8 cellular contexts compared by ENCODE assay signal in the genomic region with DNA sequence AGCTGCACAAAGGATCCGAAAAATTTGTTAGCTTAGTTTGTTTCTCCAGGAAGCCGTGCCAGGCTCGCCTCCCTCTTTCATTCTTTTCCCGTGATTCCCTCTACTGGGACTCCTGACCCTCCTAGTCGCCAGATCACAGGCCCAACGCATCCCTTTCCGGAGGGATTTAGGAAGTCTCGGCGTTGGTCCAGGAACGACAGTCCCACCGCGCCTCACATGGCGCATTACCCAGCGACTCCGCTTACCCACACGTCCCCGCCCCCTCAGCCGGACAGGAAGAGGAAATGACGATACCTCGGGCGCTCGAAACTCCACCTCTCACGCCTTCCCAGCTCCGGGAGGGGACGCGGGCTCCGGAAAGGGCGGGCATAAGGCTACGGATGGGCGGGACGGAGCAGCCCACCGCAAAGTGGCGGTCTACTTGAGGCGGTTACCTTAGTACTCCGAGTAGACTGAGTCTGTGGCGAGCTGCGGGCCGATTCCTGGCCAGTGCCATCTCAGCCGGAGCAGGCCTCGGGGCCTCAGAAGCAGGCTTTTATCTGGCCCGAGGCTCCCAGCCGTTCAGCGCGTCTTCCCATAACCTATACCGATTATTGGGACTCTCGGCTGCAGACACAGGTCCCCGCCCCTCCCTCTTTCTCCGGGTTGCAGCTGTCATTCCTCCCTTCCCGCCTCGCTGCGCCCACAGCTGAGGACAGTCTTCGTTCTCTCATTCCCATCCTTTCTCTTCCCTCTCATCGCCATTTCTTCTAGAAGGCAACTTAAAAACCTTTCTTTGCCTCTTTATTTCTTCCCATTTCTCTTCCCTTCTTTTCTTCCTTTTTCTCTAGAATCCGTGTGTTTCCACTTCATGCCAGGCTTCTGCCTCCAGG. TPM values are rescaled to one million over a fixed set of nuclear protein-coding genes. Genes with fewer than 3 reads are reported as not detected.
DNase-seq lines count a peak whose midpoint lies in the region; ATAC-seq and TF ChIP-seq lines count a peak whose summit lies in the region.

A gene with protein sequence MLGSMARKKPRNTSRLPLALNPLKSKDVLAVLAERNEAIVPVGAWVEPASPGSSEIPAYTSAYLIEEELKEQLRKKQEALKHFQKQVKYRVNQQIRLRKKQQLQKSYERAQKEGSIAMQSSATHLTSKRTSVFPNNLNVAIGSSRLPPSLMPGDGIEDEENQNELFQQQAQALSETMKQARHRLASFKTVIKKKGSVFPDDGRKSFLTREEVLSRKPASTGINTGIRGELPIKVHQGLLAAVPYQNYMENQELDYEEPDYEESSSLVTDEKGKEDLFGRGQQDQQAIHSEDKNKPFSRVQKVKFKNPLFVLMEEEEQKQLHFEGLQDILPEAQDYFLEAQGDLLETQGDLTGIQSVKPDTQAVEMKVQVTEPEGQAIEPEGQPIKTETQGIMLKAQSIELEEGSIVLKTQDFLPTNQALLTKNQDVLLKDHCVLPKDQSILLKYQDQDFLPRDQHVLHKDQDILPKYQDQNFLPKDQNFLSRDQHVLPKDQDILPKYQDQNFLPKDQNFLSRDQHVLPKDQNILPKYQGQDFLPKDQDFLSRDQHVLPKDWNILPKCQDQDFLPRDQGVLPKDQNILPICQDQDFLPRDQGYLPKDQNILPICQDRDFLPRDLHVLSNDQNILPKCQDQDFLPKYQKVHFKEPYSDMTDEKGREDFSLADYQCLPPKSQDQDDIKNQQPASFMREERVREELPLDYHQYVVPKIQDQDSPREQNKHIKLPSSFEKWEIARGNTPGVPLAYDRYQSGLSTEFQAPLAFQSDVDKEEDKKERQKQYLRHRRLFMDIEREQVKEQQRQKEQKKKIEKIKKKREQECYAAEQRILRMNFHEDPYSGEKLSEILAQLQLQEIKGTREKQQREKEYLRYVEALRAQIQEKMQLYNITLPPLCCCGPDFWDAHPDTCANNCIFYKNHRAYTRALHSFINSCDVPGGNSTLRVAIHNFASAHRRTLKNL (plus strand): TSS at position 450 of the 872 bp plus-strand sequence. CDS start 531 bp downstream, outside the sequence.

- no peaks in the 10 kb centered on the region for H3F3A ChIP-seq in PC-3 (ENCODE audit: low read length, unreplicated experiment)

- BruUV-seq in PC-3 (replicated peaks; lab: Mats Ljungman, UMichigan): TSS peak; percentile 71

- ATAC-seq in GM21619 (IDR thresholded peaks at IDR 0.05; ENCODE audit: unreplicated experiment) (peak; percentile 99), PC-3 (peak; percentile 97)
- ATAC-seq in activated T-cell treated with anti-CD3 and anti-CD28 coated beads, Interleukin-2, amount 50 U/mL, for 4 hours: peak; percentile 99 to 100

- peak in 3 of 4 donors; percentile 68 to 84 (median 79) for TF ChIP-seq POLR2A in esophagus squamous epithelium (IDR thresholded peaks at IDR 0.05)

- H3K4me3 ChIP-seq in Jurkat, Clone E6-1 (ENCODE audit: low read length): peak within 1 kb of the TSS; percentile 81
- H3K4me3 ChIP-seq in PC-3 (ENCODE audit: low read length) (peak within 1 kb of the TSS; percentile 76), esophagus squamous epithelium (peak within 1 kb of the TSS; percentile 44 to 73 (median 66)), muscle layer of duodenum (ENCODE audit: low read depth in 1 of 2, low read length in 2 of 2) (peak within 1 kb of the TSS; percentile 73 to 82)

- POLR2A ChIA-PET in PC-3 (lab: Charles Lee; ENCODE audit: unreplicated experiment): interaction anchor here (0.6 to 1.4 kb wide), 6 partner anchors 38 to 78 kb away, joined by 3 to 10 read pairs (median 6); no protein-coding TSS in a partner anchor

- H3K27me3 Mint-ChIP-seq in activated T-cell treated with anti-CD3 and anti-CD28 coated beads, Interleukin-2, amount 50 U/mL, for 4 hours (ENCODE audit: low read depth): no peaks in the 10 kb centered on the region

- H3K36me3 Mint-ChIP-seq in activated T-cell treated with anti-CD3 and anti-CD28 coated beads, Interleukin-2, amount 50 U/mL, for 4 hours (ENCODE audit: insufficient read depth): no peaks in the 10 kb centered on the region

- H3K9me3 ChIP-seq in PC-3 (ENCODE audit: low read length) (no peaks in the 10 kb centered on the region), esophagus squamous epithelium (no peaks in the 10 kb centered on the region), muscle layer of duodenum (ENCODE audit: control insufficient read depth in 1 of 2, low read length in 2 of 2) (no peaks in the 10 kb centered on the region)

- DNase-seq in DMS153 treated with DMSO at 0.1 percent for 48 hours (lab: John Stamatoyannopoulos, UW; ENCODE audit: unreplicated experiment) (peak; percentile 92), PC-3 (peak; percentile 99), esophagus squamous epithelium (lab: John Stamatoyannopoulos, UW) (peak; percentile 88)
- peak; percentile 98 for DNase-seq in Jurkat, Clone E6-1 (ENCODE audit: low read depth, low spot score)
- DNase-seq in activated T-cell treated with anti-CD3 and anti-CD28 coated beads, Interleukin-2, amount 50 U/mL, for 4 hours: peak; percentile 93
- DNase-seq in stimulated activated CD8-positive, alpha-beta memory T cell treated with anti-CD3 and anti-CD28 coated beads, Interleukin-7, amount 100 ng/mL, for 4 hours (ENCODE audit: low read depth in 2 of 2): peak; percentile 94 to 95

- peak within 1 kb of the TSS; percentile 70 for H3K27ac ChIP-seq in PC-3 (ENCODE audit: low read length)
- H3K27ac ChIP-seq in esophagus squamous epithelium: peak within 1 kb of the TSS; percentile 77 to 86 (median 84)
- peak within 1 kb of the TSS; percentile 76 for H3K27ac ChIP-seq in muscle layer of duodenum (ENCODE audit: low read length)

- no peaks in the 10 kb centered on the region for H3K4me1 Mint-ChIP-seq in activated T-cell treated with anti-CD3 and anti-CD28 coated beads, Interleukin-2, amount 50 U/mL, for 4 hours (ENCODE audit: low read depth)

- intact Hi-C loops in PC-3 (cut with micrococcal nuclease) (loop anchor here (1.0 to 5.0 kb wide), 4 partner anchors 54 to 332 kb away; partner anchors contain the start of gene TBRG1), esophagus squamous epithelium (cut with DNase I) (no loop called here)

- peak within 1 kb of the TSS; percentile 86 for H3K9ac ChIP-seq in PC-3 (ENCODE audit: low read length)

- 0 to 1% methylated on average over 20 to 39 of the region's 54 CpGs for WGBS in esophagus squamous epithelium, 2 donors

- peak within 1 kb of the TSS; percentile 97 for H3K4me2 ChIP-seq in PC-3 (ENCODE audit: low read length)

- H3K4me3 Mint-ChIP-seq in activated T-cell treated with anti-CD3 and anti-CD28 coated beads, Interleukin-2, amount 50 U/mL, for 4 hours: no peak within 1 kb of the TSS

- no peaks in the 10 kb centered on the region for H3K9me2 ChIP-seq in PC-3 (replicated peaks; ENCODE audit: low read length)

- H3K36me3 ChIP-seq in PC-3 (ENCODE audit: low read depth, low read length) (no peaks in the 10 kb centered on the region), esophagus squamous epithelium (no peaks in the 10 kb centered on the region), muscle layer of duodenum (ENCODE audit: control insufficient read depth in 1 of 2, insufficient read depth in 2 of 2, low read length in 2 of 2) (no peaks in the 10 kb centered on the region)

- no peak for TF ChIP-seq CTCF in PC-3 (conservative IDR thresholded peaks at IDR 0.05; ENCODE audit: low read depth, low read length)
- peak in 1 of 6 experiments; percentile 14 for TF ChIP-seq CTCF in esophagus squamous epithelium (IDR thresholded peaks at IDR 0.05)

- CTCF ChIA-PET in PC-3 (lab: Charles Lee): interaction anchor here (1.2 to 2.1 kb wide), 3 partner anchors 56 to 117 kb away, joined by 4 to 12 read pairs (median 8); partner anchors contain the start of gene ROBO4

- H3K4me1 ChIP-seq in PC-3 (ENCODE audit: insufficient read depth, low read length): peaks cover 24% of the 10 kb centered on the region
- H3K4me1 ChIP-seq in esophagus squamous epithelium: peaks cover 0 to 17% (median 6%) of the 10 kb centered on the region in 3 donors
- H3K4me1 ChIP-seq in muscle layer of duodenum (ENCODE audit: control insufficient read depth in 1 of 2, insufficient read depth in 2 of 2, low read length in 2 of 2): peaks cover 0 to 6% of the 10 kb centered on the region in 2 donors

- no peaks in the 10 kb centered on the region for H3K9me3 Mint-ChIP-seq in activated T-cell treated with anti-CD3 and anti-CD28 coated beads, Interleukin-2, amount 50 U/mL, for 4 hours

- H2AFZ ChIP-seq in PC-3 (ENCODE audit: low read length): peak within 1 kb of the TSS; percentile 92

- no peaks in the 10 kb centered on the region for H3K27me3 ChIP-seq in PC-3 (ENCODE audit: low read length)
- no peaks in the 10 kb centered on the region for H3K27me3 ChIP-seq in esophagus squamous epithelium
- no peaks in the 10 kb centered on the region for H3K27me3 ChIP-seq in muscle layer of duodenum (ENCODE audit: low read depth, low read length)

- no peaks in the 10 kb centered on the region for H4K20me1 ChIP-seq in PC-3 (ENCODE audit: low read length)

- peaks cover 13% of the 10 kb centered on the region for H3K79me2 ChIP-seq in PC-3 (ENCODE audit: low read length)

RNA-seq across cellular contexts. Expression of the gene that starts here (rescaled TPM):
- polyA plus RNA-seq in Jurkat, Clone E6-1 (2012; ENCODE audit: insufficient read depth, insufficient read length): 10.3 TPM
- total RNA-seq in PC-3 (2014; rRNA removed) (8.6 and 11.4 TPM in 2 replicates), esophagus squamous epithelium (1 to 10 TPM; 2.0 to 3.2 (median 2.9) TPM)
- total RNA-seq in activated T-cell treated with anti-CD3 and anti-CD28 coated beads, Interleukin-2, amount 50 U/mL, for 4 hours: 1 to 10 TPM; 1.4 to 1.6 (median 1.4) TPM

Comparison
In these comparisons a context has a peak if more than half of its experiments do, and no peak if none do; other contexts are left out.
1. Peak in every context shown above with its lines: DNase-seq, ATAC-seq, H3K4me3 ChIP-seq and H3K27ac ChIP-seq.